Comparison of ENCODE assay signal across 1 cellular context in the genomic region with DNA sequence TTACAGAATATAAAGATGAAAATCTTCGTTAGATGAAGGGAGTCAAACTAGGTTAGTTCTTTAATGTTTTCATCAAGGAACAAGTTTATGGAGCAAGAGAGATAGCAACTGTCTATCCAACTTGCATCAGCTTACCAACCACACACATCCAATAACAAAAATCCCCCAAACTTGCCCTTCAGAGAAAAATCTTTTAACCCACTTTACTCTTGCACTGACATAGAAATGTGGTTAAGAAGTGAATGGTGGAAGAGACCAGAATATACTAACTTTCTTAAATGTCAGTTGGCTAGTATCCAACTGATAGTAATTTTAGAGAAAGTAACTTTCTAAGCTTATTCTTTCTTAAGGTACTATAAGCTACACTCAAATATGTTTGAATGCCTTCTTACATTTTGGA.
A peak's percentile ranks its signal among the peaks of the same experiment; 100 is the strongest.
TF ChIP-seq lines count a peak whose summit lies in the region.

No MANE protein-coding gene starts in this region.

TF ChIP-seq in GM12878, 131 proteins besides CTCF, POLR2A, EP300 and RAD21:
- TF ChIP-seq POU2F2 (IDR thresholded peaks at IDR 0.05; ENCODE audit: borderline replicate concordance, low read depth, low read length) (no peak), RUNX3 (IDR thresholded peaks at IDR 0.05; ENCODE audit: low read length) (peak; percentile 61; the same call in 1 of the 2 replicates), SREBF1 (IDR thresholded peaks at IDR 0.05; ENCODE audit: low read length) (no peak)
- TF ChIP-seq, protein P1, sequence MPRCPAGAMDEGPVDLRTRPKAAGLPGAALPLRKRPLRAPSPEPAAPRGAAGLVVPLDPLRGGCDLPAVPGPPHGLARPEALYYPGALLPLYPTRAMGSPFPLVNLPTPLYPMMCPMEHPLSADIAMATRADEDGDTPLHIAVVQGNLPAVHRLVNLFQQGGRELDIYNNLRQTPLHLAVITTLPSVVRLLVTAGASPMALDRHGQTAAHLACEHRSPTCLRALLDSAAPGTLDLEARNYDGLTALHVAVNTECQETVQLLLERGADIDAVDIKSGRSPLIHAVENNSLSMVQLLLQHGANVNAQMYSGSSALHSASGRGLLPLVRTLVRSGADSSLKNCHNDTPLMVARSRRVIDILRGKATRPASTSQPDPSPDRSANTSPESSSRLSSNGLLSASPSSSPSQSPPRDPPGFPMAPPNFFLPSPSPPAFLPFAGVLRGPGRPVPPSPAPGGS (IDR thresholded peaks at IDR 0.05; ENCODE audit: borderline replicate concordance, insufficient read depth, low read depth, low read length, poor library complexity, severe bottlenecking) = no peak
